ENCODE assay signal across 8 cellular contexts in genomic region chr3:42773409-42773751, GRCh38.
DNase-seq lines count a peak whose midpoint lies in the region; ATAC-seq lines count a peak whose summit lies in the region.

No MANE protein-coding gene starts in this region.

- no peaks in the 10 kb centered on the region for H3K9me3 ChIP-seq in neuron (ENCODE audit: low read length)

- peaks cover 12% of the 10 kb centered on the region for H3K9me3 Mint-ChIP-seq in dendritic cell treated with granulocyte-macrophage colony-stimulating factor and Interleukin-4, amounts not matched to agents 40 ng/mL and 50 ng/mL, for 4 days

- H3K27me3 Mint-ChIP-seq in dendritic cell treated with granulocyte-macrophage colony-stimulating factor and Interleukin-4, amounts not matched to agents 40 ng/mL and 50 ng/mL, for 4 days: no peaks in the 10 kb centered on the region

- H3K27me3 ChIP-seq in neuron (ENCODE audit: insufficient read depth, low read length): no peaks in the 10 kb centered on the region

- H3K4me1 Mint-ChIP-seq in dendritic cell treated with granulocyte-macrophage colony-stimulating factor and Interleukin-4, amounts not matched to agents 40 ng/mL and 50 ng/mL, for 4 days (ENCODE audit: low read depth): peaks cover 19% of the 10 kb centered on the region

- peak overlapping the region; percentile 78 for H2AFZ ChIP-seq in neuron (ENCODE audit: low read depth, low read length)

- H3K4me1 ChIP-seq in neuron (ENCODE audit: insufficient read depth, low read length): peaks cover 9% of the 10 kb centered on the region

- peak overlapping the region; percentile 90 for H3K4me3 ChIP-seq in neuron (ENCODE audit: low read length)

- intact Hi-C loops in dendritic cell treated with granulocyte-macrophage colony-stimulating factor and Interleukin-4, amounts not matched to agents 40 ng/mL and 50 ng/mL, for 4 days (cut with micrococcal nuclease): no loop called here

- H3K4me3 Mint-ChIP-seq in dendritic cell treated with granulocyte-macrophage colony-stimulating factor and Interleukin-4, amounts not matched to agents 40 ng/mL and 50 ng/mL, for 4 days: peak overlapping the region; percentile 84

- H3K27ac Mint-ChIP-seq in dendritic cell treated with granulocyte-macrophage colony-stimulating factor and Interleukin-4, amounts not matched to agents 40 ng/mL and 50 ng/mL, for 4 days: peak overlapping the region; percentile 99

- peaks cover 2% of the 10 kb centered on the region for H3K36me3 ChIP-seq in neuron (ENCODE audit: insufficient read depth, low read length)

- DNase-seq in GF-D8 (lab: John Stamatoyannopoulos, UW) (no peak), NCI-H82 (lab: John Stamatoyannopoulos, UW) (no peak), NCI-H2227 (lab: John Stamatoyannopoulos, UW; ENCODE audit: unreplicated experiment) (no peak)

- ATAC-seq in GM19395 (IDR thresholded peaks at IDR 0.05; ENCODE audit: unreplicated experiment) (peak; percentile 30), HG03457 (IDR thresholded peaks at IDR 0.05; ENCODE audit: unreplicated experiment) (peak; percentile 13), GM21737 (IDR thresholded peaks at IDR 0.05; ENCODE audit: unreplicated experiment) (no peak)

- peaks cover 7% of the 10 kb centered on the region for H3K36me3 Mint-ChIP-seq in dendritic cell treated with granulocyte-macrophage colony-stimulating factor and Interleukin-4, amounts not matched to agents 40 ng/mL and 50 ng/mL, for 4 days (ENCODE audit: low read depth)
